ENCODE assay signal across 10 cellular contexts in genomic region chr3:43773273-43774104, GRCh38.
DNase-seq lines count a peak whose midpoint lies in the region; ATAC-seq lines count a peak whose summit lies in the region.
"Had no signal": no experiment of that assay in that cellular context is flagged by ENCODE, and none has a peak within 500 bp of the region (broad histone marks: within the 10 kb centered on the region; RNA-seq: fewer than 3 reads in every experiment).

No MANE protein-coding gene starts in this region.

- ATAC-seq in left lobe of liver (peak; percentile 30), GM21390 (IDR thresholded peaks at IDR 0.05; ENCODE audit: unreplicated experiment) (no peak), GM21447 (IDR thresholded peaks at IDR 0.05; ENCODE audit: unreplicated experiment) (no peak)

- H3K27ac ChIP-seq in angular gyrus (ENCODE audit: low read depth, low read length) = peak overlapping the region; percentile 5
- H3K27ac ChIP-seq: epithelial cell of prostate had no signal

- peak; percentile 38 for DNase-seq in A172 (ENCODE audit: low spot score)
- peak in 75 of 76 experiments; percentile 4 to 84 (median 60) for DNase-seq in HUDEP-2 (lab: John Stamatoyannopoulos, UW; ENCODE audit: unreplicated experiment in 76 of 76)
- DNase-seq in left lobe of liver (ENCODE audit: low spot score) = no peak
- DNase-seq in NCI-H1105 (lab: John Stamatoyannopoulos, UW) = no peak
- DNase-seq in cerebellar cortex (ENCODE audit: low spot score) = no peak
- DNase-seq: NK-92 treated with Interleukin-12 subunit alpha and Interleukin-12 subunit beta, amount 100 ng/mL, for 24 hours had no signal

Comparison
In these comparisons a context has a peak if more than half of its experiments do, and no peak if none do; other contexts are left out.
1. DNase-seq: peak in A172 (single experiment) and HUDEP-2 (75 of 76); none in left lobe of liver (single experiment), NCI-H1105 (single experiment) and cerebellar cortex (single experiment).